Comparison of ENCODE assay signal across 19 cellular contexts in genomic region chr10:99450624-99451498, GRCh38. TPM values are rescaled to one million over a fixed set of nuclear protein-coding genes. Genes with fewer than 3 reads are reported as not detected.
DNase-seq lines count a peak whose midpoint lies in the region; ATAC-seq and TF ChIP-seq lines count a peak whose summit lies in the region.
"Had no signal": no experiment of that assay in that cellular context is flagged by ENCODE, and none has a peak within 500 bp of the region (broad histone marks: within the 10 kb centered on the region; RNA-seq: fewer than 3 reads in every experiment).

No MANE protein-coding gene starts in this region.

- in situ Hi-C loops in HAP-1 (cut with MboI; ENCODE audit: low sequenced_read_pairs) = no loop called here

- H3K9me3 ChIP-seq in HAP-1 (no peaks in the 10 kb centered on the region), left ventricle myocardium inferior (replicated peaks) (no peaks in the 10 kb centered on the region), ovary (no peaks in the 10 kb centered on the region)
- H3K9me3 ChIP-seq: uterus had no signal

- H3K4me3 ChIP-seq in HAP-1 = no peak overlapping the region
- H3K4me3 ChIP-seq in left ventricle myocardium inferior = peak overlapping the region; percentile 0
- peak overlapping the region; percentile 0 for H3K4me3 ChIP-seq in ovary
- H3K4me3 ChIP-seq: smooth muscle cell had no signal

- ATAC-seq in HG02763 (IDR thresholded peaks at IDR 0.05; ENCODE audit: unreplicated experiment) = no peak
- ATAC-seq: left colon had no signal

- 4 to 7% (median 6%) methylated on average over 6 of the region's 6 CpGs for WGBS in ovary, 3 donors

- no peak for TF ChIP-seq POLR2A in ovary (IDR thresholded peaks at IDR 0.05)

- no peak for TF ChIP-seq EP300 in ovary (IDR thresholded peaks at IDR 0.05)

- H3K36me3 ChIP-seq in HAP-1 (replicated peaks) (no peaks in the 10 kb centered on the region), left ventricle myocardium inferior (no peaks in the 10 kb centered on the region), ovary (no peaks in the 10 kb centered on the region)
- H3K36me3 ChIP-seq: uterus had no signal

- H3K4me1 ChIP-seq in HAP-1 (peaks cover 20% of the 10 kb centered on the region), left ventricle myocardium inferior (peaks cover 4% of the 10 kb centered on the region), ovary (ENCODE audit: insufficient read depth) (peaks cover 8% of the 10 kb centered on the region)
- H3K4me1 ChIP-seq: uterus had no signal

- H3K27me3 ChIP-seq in HAP-1 (ENCODE audit: low read depth) (no peaks in the 10 kb centered on the region), left ventricle myocardium inferior (ENCODE audit: low read depth) (peaks cover 81% of the 10 kb centered on the region), ovary (no peaks in the 10 kb centered on the region)
- H3K27me3 ChIP-seq: uterus had no signal

- H3K27ac ChIP-seq in left ventricle myocardium inferior (replicated peaks) (peak overlapping the region; percentile 51), ovary (peak overlapping the region in 1 of 2 donors; percentile 28)
- H3K27ac ChIP-seq: VCaP had no signal

- intact Hi-C loops in left ventricle myocardium inferior (cut with micrococcal nuclease) (no loop called here), ovary (cut with DNase I) (no loop called here)

- DNase-seq in HAP-1 (ENCODE audit: low spot score in 2 of 2) (peak; percentile 46 to 66), NCI-H82 (lab: John Stamatoyannopoulos, UW) (peak; percentile 75), left ventricle myocardium inferior (no peak), ovary (peak in 3 of 5 donors; percentile 12 to 62 (median 23)), NCI-H2107 treated with DMSO at 0.1 percent for 48 hours (lab: John Stamatoyannopoulos, UW; ENCODE audit: unreplicated experiment) (no peak), RPMI8226 (no peak), GF-D8 (lab: John Stamatoyannopoulos, UW) (no peak)
- DNase-seq: activated CD4-positive, alpha-beta memory T cell treated with anti-CD3 and anti-CD28 coated beads, Interleukin-2, amount 10 ng/mL, durations not matched to agents 7 days and 5 days; activated naive CD4-positive, alpha-beta T cell treated with anti-CD3 and anti-CD28 coated beads, Interleukin-2, amount 50 U/mL, for 16 hours; activated T-cell treated with anti-CD3 and anti-CD28 coated beads, Interleukin-2, amount 50 U/mL, for 24 hours; foreskin melanocyte; left colon; NCI-H1436; stimulated activated CD4-positive, alpha-beta T cell treated with anti-CD3 and anti-CD28 coated beads, Interleukin-4, amount 100 ng/mL, for 24 hours; T-helper 1 cell; uterus had no signal

- TF ChIP-seq CTCF in left ventricle myocardium inferior (IDR thresholded peaks at IDR 0.05; ENCODE audit: borderline replicate concordance) (no peak), ovary (IDR thresholded peaks at IDR 0.05) (no peak)

RNA-seq across cellular contexts. Expression of gene GOT1, which starts 20.4 kb away (rescaled TPM):
- total RNA-seq in left ventricle myocardium inferior (609 TPM), ovary (10 to 100 TPM; 12.5 to 80.4 (median 18.2) TPM)
- polyA plus RNA-seq in ovary = 10 to 100 TPM; 15.2 to 47.0 TPM

Comparison
In these comparisons a context has a peak if more than half of its experiments do, and no peak if none do; other contexts are left out.
1. DNase-seq: peak in HAP-1 (2 of 2), NCI-H82 (single experiment) and ovary (3 of 5); none in left ventricle myocardium inferior (single experiment), NCI-H2107 treated with DMSO at 0.1 percent for 48 hours (single experiment), RPMI8226 (single experiment) and GF-D8 (single experiment).